Comparison of ENCODE assay signal across 24 cellular contexts in the genomic region with DNA sequence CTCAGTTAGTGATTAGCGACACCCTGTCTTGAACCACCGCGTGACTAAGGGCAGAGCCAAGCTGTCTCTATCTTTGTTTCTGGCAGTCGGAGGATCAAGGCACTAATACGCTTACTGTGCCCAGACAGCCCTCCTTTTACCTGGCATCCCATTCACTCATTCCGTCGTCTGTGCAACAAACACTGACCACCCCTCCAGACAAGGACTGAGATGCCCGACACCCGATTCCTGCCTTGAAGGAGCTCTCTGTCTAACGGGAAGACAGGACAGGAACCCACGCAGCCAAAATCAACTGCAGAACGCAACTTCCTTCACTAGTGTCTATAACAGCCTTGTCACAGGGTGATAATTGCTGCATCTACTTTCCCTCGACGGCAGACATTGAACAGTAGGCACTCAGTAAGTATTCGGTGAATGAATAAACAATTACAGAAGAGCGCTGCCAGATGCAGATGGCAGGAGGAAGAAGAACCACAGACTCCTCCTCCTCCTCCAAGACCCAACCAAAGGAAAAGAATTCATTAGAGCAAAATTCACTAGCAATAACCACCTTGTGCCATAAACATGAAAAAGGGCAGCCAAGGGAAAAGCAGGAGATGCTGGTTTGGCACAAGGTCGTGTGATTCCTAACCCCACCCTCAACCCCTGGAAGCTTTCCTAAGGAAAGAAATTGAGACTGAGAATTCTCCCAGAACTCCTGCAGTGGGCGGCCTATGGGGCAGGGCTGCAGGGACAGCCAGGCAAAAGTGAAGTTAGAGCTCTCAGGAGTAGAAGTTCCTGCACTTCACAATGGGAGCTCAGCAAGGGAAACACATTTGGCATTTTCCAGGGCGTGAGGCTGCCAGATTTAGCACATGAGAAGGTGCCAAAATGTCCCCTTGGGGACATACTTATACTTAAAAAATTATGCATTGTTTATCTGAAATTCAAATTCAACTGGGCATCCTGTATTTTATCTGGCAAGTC.
DNase-seq lines count a peak whose midpoint lies in the region; ATAC-seq and TF ChIP-seq lines count a peak whose summit lies in the region.
"Had no signal": no experiment of that assay in that cellular context is flagged by ENCODE, and none has a peak within 500 bp of the region (broad histone marks: within the 10 kb centered on the region; RNA-seq: fewer than 3 reads in every experiment).

No MANE protein-coding gene starts in this region.

- H3K9me3 Mint-ChIP-seq in Caco-2 (ENCODE audit: unreplicated experiment) (peaks cover 10% of the 10 kb centered on the region), WTC11 (peaks cover under 1% of the 10 kb centered on the region; the same call in 1 of the 2 replicates)
- H3K9me3 Mint-ChIP-seq: CD4-positive, alpha-beta T cell had no signal

- DNase-seq in Caco-2 (no peak), WTC11 (ENCODE audit: low spot score) (no peak), mesenteric fat pad (ENCODE audit: low spot score) (peak; percentile 62), sigmoid colon (no peak), NCI-H2196 (lab: John Stamatoyannopoulos, UW; ENCODE audit: unreplicated experiment) (no peak)
- DNase-seq: CD4-positive, alpha-beta T cell; COR-L47; DND-41; GM23248; NCI-H1092 treated with DMSO at 0.1 percent for 48 hours; NCI-H1436 treated with DMSO at 0.1 percent for 48 hours; NCI-H2029; NCI-H345; NCI-H524; NCI-H774; NK-92 treated with Interleukin-12 subunit alpha and Interleukin-12 subunit beta, amount 100 ng/mL, for 24 hours; Peyer's patch had no signal

- H3K36me3 ChIP-seq in Caco-2 (ENCODE audit: control insufficient read depth, insufficient read depth, low read length) (no peaks in the 10 kb centered on the region), sigmoid colon (no peaks in the 10 kb centered on the region)
- H3K36me3 ChIP-seq: HAP-1, Peyer's patch, SJSA1 had no signal

- H3K36me3 Mint-ChIP-seq in Caco-2 (ENCODE audit: insufficient read depth, unreplicated experiment) (no peaks in the 10 kb centered on the region), WTC11 (no peaks in the 10 kb centered on the region)

- CTCF ChIA-PET in Caco-2 (lab: Charles Lee) (no interaction called here), WTC11 (lab: Charles Lee) (interaction anchor here (1.4 kb wide), 1 partner anchor 24 kb away, joined by 3 read pairs; no protein-coding TSS in a partner anchor)

- H3K27ac ChIP-seq in sigmoid colon, result peak overlapping the region in 3 of 4 donors; percentile 20 to 64 (median 49)
- H3K27ac ChIP-seq: A549, GM23248, KMS-11, Peyer's patch, SJSA1 had no signal

- POLR2A ChIA-PET in Caco-2 (lab: Charles Lee), result no interaction called here
- POLR2A ChIA-PET in WTC11 (lab: Charles Lee), result interaction anchor here (0.5 kb wide), 1 partner anchor 22 kb away, joined by 19 read pairs; no protein-coding TSS in a partner anchor

- TF ChIP-seq CTCF in Caco-2 (IDR thresholded peaks at IDR 0.05; ENCODE audit: insufficient read depth in 1 of 2, low read depth in 1 of 2, low read length in 1 of 2, severe bottlenecking in 1 of 2, unreplicated experiment in 1 of 2), result no peak
- TF ChIP-seq CTCF in WTC11 (IDR thresholded peaks at IDR 0.05), result no peak
- no peak for TF ChIP-seq CTCF in sigmoid colon (IDR thresholded peaks at IDR 0.05)

- no TSS peak for BruUV-seq in Caco-2 (replicated peaks; lab: Mats Ljungman, UMichigan)

- TF ChIP-seq EP300 in sigmoid colon (IDR thresholded peaks at IDR 0.05), result peak in 1 of 4 donors; percentile 36

- H3K27me3 Mint-ChIP-seq in Caco-2 (ENCODE audit: insufficient read depth, unreplicated experiment), result peaks cover 3% of the 10 kb centered on the region
- no peaks in the 10 kb centered on the region for H3K27me3 Mint-ChIP-seq in WTC11 (ENCODE audit: low read depth)

- H3K4me1 Mint-ChIP-seq in Caco-2 (ENCODE audit: low read depth, unreplicated experiment) (no peaks in the 10 kb centered on the region), WTC11 (no peaks in the 10 kb centered on the region)

- H3K4me3 Mint-ChIP-seq in Caco-2 (ENCODE audit: unreplicated experiment) (no peak overlapping the region), WTC11 (no peak overlapping the region)
- H3K4me3 Mint-ChIP-seq: CD4-positive, alpha-beta T cell had no signal

- H3K27me3 ChIP-seq in Caco-2 (replicated peaks; ENCODE audit: control insufficient read depth, insufficient read depth, low read length), result no peaks in the 10 kb centered on the region
- no peaks in the 10 kb centered on the region for H3K27me3 ChIP-seq in sigmoid colon
- H3K27me3 ChIP-seq: Peyer's patch, SJSA1 had no signal

- H3K27ac Mint-ChIP-seq in Caco-2 (ENCODE audit: unreplicated experiment) (peak overlapping the region; percentile 48), WTC11 (0 out of 2 replicates have a peak overlapping the region, but pooled peaks have one; percentile 32)
- H3K27ac Mint-ChIP-seq: CD4-positive, alpha-beta T cell had no signal

- WGBS in sigmoid colon, 2 donors, result 84 to 85% methylated on average over 19 of the region's 19 CpGs

- no peak for ATAC-seq in WTC11
- ATAC-seq in HG02885 (IDR thresholded peaks at IDR 0.05; ENCODE audit: poor library complexity, unreplicated experiment), result no peak
- ATAC-seq in HG02678 (IDR thresholded peaks at IDR 0.05; ENCODE audit: unreplicated experiment), result no peak
- ATAC-seq: A549, GM12878 had no signal

- TF ChIP-seq POLR2A in sigmoid colon (IDR thresholded peaks at IDR 0.05), result no peak

- H3K4me3 ChIP-seq in Caco-2 (ENCODE audit: low read depth, low read length), result no peak overlapping the region
- no peak overlapping the region for H3K4me3 ChIP-seq in sigmoid colon
- H3K4me3 ChIP-seq: A549, GM12878, GM23248, HAP-1, Peyer's patch, SJSA1 had no signal

- intact Hi-C loops in Caco-2 (cut with micrococcal nuclease; ENCODE audit: unreplicated experiment), result no loop called here
- intact Hi-C loops in sigmoid colon (cut with DNase I), result loop anchor here (5.0 kb wide), 1 partner anchor 183 kb away; no protein-coding TSS in a partner anchor

- H3K4me1 ChIP-seq in Caco-2 (no peaks in the 10 kb centered on the region), sigmoid colon (peaks cover 0 to 51% (median 44%) of the 10 kb centered on the region in 4 donors)
- H3K4me1 ChIP-seq: A549, HAP-1, Peyer's patch, SJSA1 had no signal

- no peaks in the 10 kb centered on the region; the same call in 1 of the 2 replicates for H3K9me3 ChIP-seq in Caco-2
- no peaks in the 10 kb centered on the region for H3K9me3 ChIP-seq in sigmoid colon
- H3K9me3 ChIP-seq: A549, HAP-1, Peyer's patch, SJSA1 had no signal

TF ChIP-seq in WTC11, 78 proteins besides CTCF, POLR2A, EP300 and RAD21 (continues in another document):
- TF ChIP-seq ETV6 (CRISPR knock-in tag; IDR thresholded peaks at IDR 0.05) (no peak), MYBL2 (CRISPR knock-in tag; IDR thresholded peaks at IDR 0.05) (no peak), ZNF423 (CRISPR knock-in tag; IDR thresholded peaks at IDR 0.05) (no peak), ZBTB21 (CRISPR knock-in tag; IDR thresholded peaks at IDR 0.05; ENCODE audit: borderline replicate concordance) (no peak), SP1 (CRISPR knock-in tag; conservative IDR thresholded peaks at IDR 0.05) (no peak), ZNF232 (CRISPR knock-in tag; IDR thresholded peaks at IDR 0.05) (no peak)
- TF ChIP-seq, protein P1, sequence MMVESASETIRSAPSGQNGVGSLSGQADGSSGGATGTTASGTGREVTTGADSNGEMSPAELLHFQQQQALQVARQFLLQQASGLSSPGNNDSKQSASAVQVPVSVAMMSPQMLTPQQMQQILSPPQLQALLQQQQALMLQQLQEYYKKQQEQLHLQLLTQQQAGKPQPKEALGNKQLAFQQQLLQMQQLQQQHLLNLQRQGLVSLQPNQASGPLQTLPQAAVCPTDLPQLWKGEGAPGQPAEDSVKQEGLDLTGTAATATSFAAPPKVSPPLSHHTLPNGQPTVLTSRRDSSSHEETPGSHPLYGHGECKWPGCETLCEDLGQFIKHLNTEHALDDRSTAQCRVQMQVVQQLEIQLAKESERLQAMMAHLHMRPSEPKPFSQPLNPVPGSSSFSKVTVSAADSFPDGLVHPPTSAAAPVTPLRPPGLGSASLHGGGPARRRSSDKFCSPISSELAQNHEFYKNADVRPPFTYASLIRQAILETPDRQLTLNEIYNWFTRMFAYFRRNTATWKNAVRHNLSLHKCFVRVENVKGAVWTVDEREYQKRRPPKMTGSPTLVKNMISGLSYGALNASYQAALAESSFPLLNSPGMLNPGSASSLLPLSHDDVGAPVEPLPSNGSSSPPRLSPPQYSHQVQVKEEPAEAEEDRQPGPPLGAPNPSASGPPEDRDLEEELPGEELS (CRISPR knock-in tag; IDR thresholded peaks at IDR 0.05), result no peak
- TF ChIP-seq, protein P2, sequence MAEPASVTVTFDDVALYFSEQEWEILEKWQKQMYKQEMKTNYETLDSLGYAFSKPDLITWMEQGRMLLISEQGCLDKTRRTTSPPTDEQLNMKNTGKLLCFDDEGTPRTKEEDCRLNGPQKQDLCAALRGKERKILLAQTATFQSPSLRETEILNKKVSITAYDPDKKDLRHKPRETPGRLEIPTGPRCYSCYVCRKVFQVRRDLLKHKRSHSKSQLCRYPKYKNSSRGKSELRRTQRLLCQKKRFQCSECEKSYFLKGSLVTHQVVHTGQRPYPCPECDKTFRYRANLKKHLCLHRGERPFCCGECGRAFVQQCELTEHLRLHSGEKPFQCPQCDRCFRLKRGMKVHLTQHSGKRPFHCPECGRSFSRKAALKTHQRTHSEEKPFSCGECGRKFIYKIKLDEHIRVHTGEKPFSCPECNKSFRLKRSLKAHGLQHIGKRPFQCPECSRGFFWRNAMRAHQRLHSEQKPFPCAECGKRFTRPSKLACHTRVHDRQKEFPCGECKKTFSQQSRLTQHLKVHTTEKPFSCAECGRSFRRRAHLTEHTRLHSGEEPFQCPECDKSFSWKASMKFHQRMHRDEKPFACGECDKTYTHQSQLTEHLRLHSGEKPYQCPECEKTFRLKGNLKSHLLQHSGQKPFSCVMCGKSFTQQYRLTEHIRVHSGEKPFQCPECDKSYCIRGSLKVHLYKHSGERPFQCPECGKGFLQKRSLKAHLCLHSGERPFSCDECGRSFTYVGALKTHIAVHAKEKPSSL (CRISPR knock-in tag; conservative IDR thresholded peaks at IDR 0.05), result no peak
- TF ChIP-seq, protein P3, sequence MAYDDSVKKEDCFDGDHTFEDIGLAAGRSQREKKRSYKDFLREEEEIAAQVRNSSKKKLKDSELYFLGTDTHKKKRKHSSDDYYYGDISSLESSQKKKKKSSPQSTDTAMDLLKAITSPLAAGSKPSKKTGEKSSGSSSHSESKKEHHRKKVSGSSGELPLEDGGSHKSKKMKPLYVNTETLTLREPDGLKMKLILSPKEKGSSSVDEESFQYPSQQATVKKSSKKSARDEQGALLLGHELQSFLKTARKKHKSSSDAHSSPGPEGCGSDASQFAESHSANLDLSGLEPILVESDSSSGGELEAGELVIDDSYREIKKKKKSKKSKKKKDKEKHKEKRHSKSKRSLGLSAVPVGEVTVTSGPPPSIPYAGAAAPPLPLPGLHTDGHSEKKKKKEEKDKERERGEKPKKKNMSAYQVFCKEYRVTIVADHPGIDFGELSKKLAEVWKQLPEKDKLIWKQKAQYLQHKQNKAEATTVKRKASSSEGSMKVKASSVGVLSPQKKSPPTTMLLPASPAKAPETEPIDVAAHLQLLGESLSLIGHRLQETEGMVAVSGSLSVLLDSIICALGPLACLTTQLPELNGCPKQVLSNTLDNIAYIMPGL (CRISPR knock-in tag; IDR thresholded peaks at IDR 0.05), result no peak
